Comparison of ENCODE assay signal across 1 cellular context in the genomic region with DNA sequence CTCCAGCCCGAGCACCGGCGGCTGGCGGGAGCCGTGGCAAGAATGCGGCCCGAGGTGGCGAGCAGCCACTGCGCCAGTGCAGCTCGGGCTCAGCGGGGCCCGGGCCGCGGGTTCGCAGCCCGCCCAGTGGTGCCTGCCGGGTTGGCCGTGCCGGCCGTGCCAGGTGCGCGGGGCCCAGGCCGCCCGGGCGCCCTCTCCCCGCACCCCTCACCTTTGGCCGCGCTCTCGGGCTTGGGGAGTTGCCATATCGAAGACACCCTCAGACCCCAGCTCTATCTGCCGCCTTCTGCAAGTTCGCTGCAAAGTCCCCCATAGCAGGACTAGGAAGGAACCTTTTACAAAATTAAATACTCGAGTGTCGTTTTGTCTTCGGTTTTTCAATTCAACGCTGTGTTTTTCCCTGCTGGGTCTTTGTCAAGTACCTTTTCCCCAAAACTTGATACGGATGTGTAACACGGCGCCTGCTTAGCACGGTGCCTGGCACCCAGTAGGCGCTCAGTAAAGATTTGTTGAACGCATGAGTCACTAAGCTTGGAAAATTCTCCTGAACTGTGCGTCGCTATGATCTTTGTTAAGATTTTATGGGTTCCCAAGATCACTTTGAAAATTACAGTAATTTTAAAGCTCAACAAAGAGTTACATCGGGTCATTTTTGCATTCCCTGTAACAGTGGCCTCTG.
TF ChIP-seq lines count a peak whose summit lies in the region.

No MANE protein-coding gene starts in this region.

TF ChIP-seq in HepG2, 621 proteins besides CTCF, POLR2A, EP300 and RAD21 (continued from another document and continues in another):
- TF ChIP-seq, protein P1, sequence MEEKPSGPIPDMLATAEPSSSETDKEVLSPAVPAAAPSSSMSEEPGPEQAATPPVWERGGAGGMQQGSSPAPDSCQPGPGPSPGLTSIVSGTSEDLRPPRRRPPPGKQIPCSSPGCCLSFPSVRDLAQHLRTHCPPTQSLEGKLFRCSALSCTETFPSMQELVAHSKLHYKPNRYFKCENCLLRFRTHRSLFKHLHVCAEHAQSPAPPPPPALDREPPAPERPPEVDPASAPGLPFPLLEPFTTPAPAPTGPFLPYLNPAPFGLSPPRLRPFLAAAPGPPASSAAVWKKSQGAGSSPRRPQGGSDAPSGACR (CRISPR knock-in tag; IDR thresholded peaks at IDR 0.05): no peak
- TF ChIP-seq ZBTB21 (CRISPR knock-in tag; IDR thresholded peaks at IDR 0.05) (no peak), KDM3A (CRISPR knock-in tag; IDR thresholded peaks at IDR 0.05; ENCODE audit: low read depth) (no peak), ZNF230 (CRISPR knock-in tag; IDR thresholded peaks at IDR 0.05) (no peak), REPIN1 (CRISPR knock-in tag; IDR thresholded peaks at IDR 0.05; ENCODE audit: borderline replicate concordance, low read depth) (no peak), HINFP (CRISPR knock-in tag; IDR thresholded peaks at IDR 0.05; ENCODE audit: low read depth) (no peak), KDM6A (CRISPR knock-in tag; IDR thresholded peaks at IDR 0.05; ENCODE audit: low read depth) (no peak), BCLAF1 (IDR thresholded peaks at IDR 0.05) (no peak), MED13 (CRISPR knock-in tag; IDR thresholded peaks at IDR 0.05) (no peak), ELF3 (CRISPR knock-in tag; IDR thresholded peaks at IDR 0.05) (no peak), KAT2B (IDR thresholded peaks at IDR 0.05; ENCODE audit: borderline replicate concordance, low read depth, low read length) (no peak), ZNF260 (CRISPR knock-in tag; IDR thresholded peaks at IDR 0.05; ENCODE audit: borderline replicate concordance, low read depth) (no peak), MEIS1 (CRISPR knock-in tag; IDR thresholded peaks at IDR 0.05; ENCODE audit: borderline replicate concordance) (peak; percentile 25; the same call in 1 of the 2 replicates), ZNF550 (CRISPR knock-in tag; IDR thresholded peaks at IDR 0.05; ENCODE audit: borderline replicate concordance) (no peak), TSC22D2 (CRISPR knock-in tag; IDR thresholded peaks at IDR 0.05; ENCODE audit: borderline replicate concordance) (no peak), PAX8 (CRISPR knock-in tag; IDR thresholded peaks at IDR 0.05; ENCODE audit: borderline replicate concordance) (0 out of 2 replicates have a peak, but pooled peaks have one; percentile 16), ZBTB7A (CRISPR knock-in tag; IDR thresholded peaks at IDR 0.05) (no peak), ZNF772 (CRISPR knock-in tag; IDR thresholded peaks at IDR 0.05) (no peak), ZNF318 (CRISPR knock-in tag; IDR thresholded peaks at IDR 0.05) (no peak), MAZ (IDR thresholded peaks at IDR 0.05; ENCODE audit: borderline replicate concordance, low read depth, low read length) (no peak), MAZ (CRISPR knock-in tag; IDR thresholded peaks at IDR 0.05; ENCODE audit: low read depth) (peak; percentile 0; the same call in 1 of the 2 replicates), ZNF263 (CRISPR knock-in tag; IDR thresholded peaks at IDR 0.05) (0 out of 2 replicates have a peak, but pooled peaks have one; percentile 29), GABPB1 (CRISPR knock-in tag; IDR thresholded peaks at IDR 0.05) (no peak), SAFB2 (CRISPR knock-in tag; IDR thresholded peaks at IDR 0.05; ENCODE audit: borderline replicate concordance, low read depth) (no peak), RCOR2 (CRISPR knock-in tag; IDR thresholded peaks at IDR 0.05) (no peak), PHF8 (CRISPR knock-in tag; IDR thresholded peaks at IDR 0.05) (no peak), ZNF331 (CRISPR knock-in tag; IDR thresholded peaks at IDR 0.05) (no peak; the same call in 1 of the 2 replicates), ARNT (IDR thresholded peaks at IDR 0.05) (no peak), SMYD3 (CRISPR knock-in tag; IDR thresholded peaks at IDR 0.05) (no peak), GMEB1 (CRISPR knock-in tag; IDR thresholded peaks at IDR 0.05; ENCODE audit: borderline replicate concordance) (no peak), ZBTB7B (CRISPR knock-in tag; IDR thresholded peaks at IDR 0.05) (no peak), ZUFSP (CRISPR knock-in tag; IDR thresholded peaks at IDR 0.05; ENCODE audit: borderline replicate concordance) (no peak), DDIT3 (CRISPR knock-in tag; IDR thresholded peaks at IDR 0.05) (no peak), SP5 (CRISPR knock-in tag; IDR thresholded peaks at IDR 0.05; ENCODE audit: borderline replicate concordance, low read depth) (no peak), GFI1 (CRISPR knock-in tag; IDR thresholded peaks at IDR 0.05; ENCODE audit: borderline replicate concordance) (peak; percentile 6; the same call in 1 of the 2 replicates), ZNF75D (CRISPR knock-in tag; IDR thresholded peaks at IDR 0.05; ENCODE audit: borderline replicate concordance) (no peak), ZSCAN30 (CRISPR knock-in tag; IDR thresholded peaks at IDR 0.05) (peak; percentile 20; the same call in 1 of the 2 replicates), ZNF274 (CRISPR knock-in tag; IDR thresholded peaks at IDR 0.05) (no peak; the same call in 1 of the 2 replicates)
- TF ChIP-seq, protein P2, sequence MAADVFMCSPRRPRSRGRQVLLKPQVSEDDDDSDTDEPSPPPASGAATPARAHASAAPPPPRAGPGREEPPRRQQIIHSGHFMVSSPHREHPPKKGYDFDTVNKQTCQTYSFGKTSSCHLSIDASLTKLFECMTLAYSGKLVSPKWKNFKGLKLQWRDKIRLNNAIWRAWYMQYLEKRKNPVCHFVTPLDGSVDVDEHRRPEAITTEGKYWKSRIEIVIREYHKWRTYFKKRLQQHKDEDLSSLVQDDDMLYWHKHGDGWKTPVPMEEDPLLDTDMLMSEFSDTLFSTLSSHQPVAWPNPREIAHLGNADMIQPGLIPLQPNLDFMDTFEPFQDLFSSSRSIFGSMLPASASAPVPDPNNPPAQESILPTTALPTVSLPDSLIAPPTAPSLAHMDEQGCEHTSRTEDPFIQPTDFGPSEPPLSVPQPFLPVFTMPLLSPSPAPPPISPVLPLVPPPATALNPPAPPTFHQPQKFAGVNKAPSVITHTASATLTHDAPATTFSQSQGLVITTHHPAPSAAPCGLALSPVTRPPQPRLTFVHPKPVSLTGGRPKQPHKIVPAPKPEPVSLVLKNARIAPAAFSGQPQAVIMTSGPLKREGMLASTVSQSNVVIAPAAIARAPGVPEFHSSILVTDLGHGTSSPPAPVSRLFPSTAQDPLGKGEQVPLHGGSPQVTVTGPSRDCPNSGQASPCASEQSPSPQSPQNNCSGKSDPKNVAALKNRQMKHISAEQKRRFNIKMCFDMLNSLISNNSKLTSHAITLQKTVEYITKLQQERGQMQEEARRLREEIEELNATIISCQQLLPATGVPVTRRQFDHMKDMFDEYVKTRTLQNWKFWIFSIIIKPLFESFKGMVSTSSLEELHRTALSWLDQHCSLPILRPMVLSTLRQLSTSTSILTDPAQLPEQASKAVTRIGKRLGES (CRISPR knock-in tag; IDR thresholded peaks at IDR 0.05; ENCODE audit: borderline replicate concordance): 0 out of 2 replicates have a peak, but pooled peaks have one; percentile 42
